In the genomic region with DNA sequence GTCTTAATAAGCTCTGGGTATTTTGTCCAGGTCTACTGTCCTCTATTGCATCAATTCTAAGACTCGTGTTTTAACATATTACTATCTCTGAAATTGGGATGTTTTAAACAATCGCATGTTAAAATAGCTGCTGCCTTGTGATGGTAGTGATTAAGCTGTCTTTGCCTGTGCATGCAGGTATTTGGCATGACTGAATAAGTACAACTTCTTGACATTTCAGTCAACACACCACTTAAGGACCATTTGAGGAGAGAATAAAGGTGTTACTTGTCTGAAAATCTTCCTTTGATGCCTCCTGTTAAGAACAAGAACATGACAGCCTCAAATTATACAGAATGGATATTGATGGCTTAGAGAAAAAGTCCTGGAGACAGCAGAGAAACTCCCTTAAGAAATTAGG, we compare ENCODE assay signal across 28 cellular contexts.
"Had no signal": no experiment of that assay in that cellular context is flagged by ENCODE, and none has a peak within 500 bp of the region (broad histone marks: within the 10 kb centered on the region; RNA-seq: fewer than 3 reads in every experiment).

No MANE protein-coding gene starts in this region.

- H3K4me1 ChIP-seq: parathyroid adenoma, psoas muscle, right lobe of liver, sigmoid colon, suprapubic skin, testis, tibial artery, transverse colon, upper lobe of right lung, uterus had no signal

- H3K27me3 ChIP-seq: neutrophil, right lobe of liver, sigmoid colon, spleen, suprapubic skin, testis, tibial artery, transverse colon, upper lobe of right lung, uterus had no signal

- H3K79me2 ChIP-seq: parathyroid adenoma had no signal

- H3K4me3 ChIP-seq: psoas muscle, right lobe of liver, sigmoid colon, smooth muscle cell, spleen, suprapubic skin, testis, tibial artery, transverse colon, upper lobe of right lung, uterus had no signal

- H3K4me2 ChIP-seq: smooth muscle cell had no signal

- H3K36me3 ChIP-seq: neutrophil, right lobe of liver, uterus had no signal

- H3K9ac ChIP-seq: parathyroid adenoma had no signal

- DNase-seq: naive thymus-derived CD4-positive, alpha-beta T cell; natural killer cell; nucleus accumbens; posterior cingulate gyrus; psoas muscle; right cardiac atrium; right lobe of liver; sigmoid colon; spleen; stimulated activated CD4-positive, alpha-beta T cell treated with anti-CD3 and anti-CD28 coated beads, Interleukin-12 subunit alpha, Interleukin-12 subunit beta, amount 100 ng/mL, for 4 hours; stimulated activated CD4-positive, alpha-beta T cell treated with anti-CD3 and anti-CD28 coated beads, Interleukin-1b, Interleukin-23, amount 100 ng/mL, for 48 hours; stimulated activated CD4-positive, alpha-beta T cell treated with anti-CD3 and anti-CD28 coated beads, Interleukin-4, amount 100 ng/mL, for 1 hour; stimulated activated CD4-positive, alpha-beta T cell treated with anti-CD3 and anti-CD28 coated beads, Interleukin-4, amount 100 ng/mL, for 4 hours; stimulated activated CD8-positive, alpha-beta memory T cell treated with anti-CD3 and anti-CD28 coated beads, Interleukin-4, amount 100 ng/mL, for 48 hours; stimulated activated naive CD4-positive, alpha-beta T cell; stimulated activated naive CD8-positive, alpha-beta T cell treated with anti-CD3 and anti-CD28 coated beads, Interleukin-15, amount 100 ng/mL, for 72 hours; stimulated activated naive CD8-positive, alpha-beta T cell treated with anti-CD3 and anti-CD28 coated beads, Interleukin-15, Interleukin-2, amounts not matched to agents 100 U/mL and 50 U/mL, for 24 hours; substantia nigra; testis; tibial artery; transverse colon; upper lobe of right lung; uterus had no signal

- H3K27ac ChIP-seq: neutrophil, parathyroid adenoma, psoas muscle, right lobe of liver, sigmoid colon, spleen, suprapubic skin, testis, tibial artery, transverse colon, upper lobe of right lung, uterus had no signal

- ATAC-seq: naive thymus-derived CD4-positive, alpha-beta T cell; natural killer cell; psoas muscle; right cardiac atrium; right lobe of liver; stimulated activated memory B cell treated with anti-CD40 and anti-IgM and Interleukin-4, amounts not matched to agents 10 μg/mL and 1 μg/mL and 100 μg/mL, for 72 hours; stimulated activated naive CD8-positive, alpha-beta T cell treated with anti-CD3 and anti-CD28 coated beads, Interleukin-15, amount 100 ng/mL, for 72 hours; stimulated activated naive CD8-positive, alpha-beta T cell treated with anti-CD3 and anti-CD28 coated beads, Interleukin-15, Interleukin-2, amounts not matched to agents 100 U/mL and 50 U/mL, for 24 hours; upper lobe of right lung had no signal

- H2AFZ ChIP-seq: parathyroid adenoma had no signal

- H3K9me3 ChIP-seq: neutrophil, psoas muscle, right lobe of liver, sigmoid colon, suprapubic skin, testis, tibial artery, transverse colon, upper lobe of right lung, uterus had no signal
